Comparison of ENCODE assay signal across 20 cellular contexts in the genomic region with DNA sequence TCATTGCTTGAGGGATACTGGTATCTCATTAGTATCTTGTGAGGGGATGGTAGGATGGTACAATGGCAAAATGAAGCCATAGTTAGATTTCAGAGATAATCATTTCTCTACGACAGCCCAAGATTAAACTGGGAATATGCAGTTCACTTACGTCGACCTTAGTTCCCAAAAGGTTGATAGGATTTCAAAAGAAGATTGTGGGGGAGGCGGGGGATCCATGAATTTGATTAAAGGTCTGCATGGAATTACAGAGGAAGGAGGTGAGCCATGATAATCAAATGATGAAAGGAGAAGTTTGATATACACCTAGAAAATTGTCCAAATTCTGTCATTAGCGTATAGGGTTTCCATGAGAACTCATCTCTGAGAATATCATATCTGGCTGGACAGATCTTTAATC.
DNase-seq lines count a peak whose midpoint lies in the region; ATAC-seq and TF ChIP-seq lines count a peak whose summit lies in the region.
"Had no signal": no experiment of that assay in that cellular context is flagged by ENCODE, and none has a peak within 500 bp of the region (broad histone marks: within the 10 kb centered on the region; RNA-seq: fewer than 3 reads in every experiment).

No MANE protein-coding gene starts in this region.

- H3K4me3 Mint-ChIP-seq in GM23338: no peak overlapping the region
- H3K4me3 Mint-ChIP-seq in activated naive CD8-positive, alpha-beta T cell treated with anti-CD3 and anti-CD28 coated beads, Interleukin-2, amount 50 U/mL, for 24 hours: no peak overlapping the region
- peak overlapping the region; percentile 70 for H3K4me3 Mint-ChIP-seq in stimulated activated effector memory CD8-positive, alpha-beta T cell treated with anti-CD3 and anti-CD28 coated beads, Interleukin-12 subunit alpha, Interleukin-12 subunit beta, amount 100 ng/mL, for 72 hours
- H3K4me3 Mint-ChIP-seq: mesothelial cell of epicardium had no signal

- H3K79me2 ChIP-seq in GM23338 (replicated peaks; ENCODE audit: insufficient read depth): no peaks in the 10 kb centered on the region

- H3K9me3 Mint-ChIP-seq in GM23338: no peaks in the 10 kb centered on the region
- peaks cover 4% of the 10 kb centered on the region for H3K9me3 Mint-ChIP-seq in activated naive CD8-positive, alpha-beta T cell treated with anti-CD3 and anti-CD28 coated beads, Interleukin-2, amount 50 U/mL, for 24 hours
- H3K9me3 Mint-ChIP-seq in stimulated activated effector memory CD8-positive, alpha-beta T cell treated with anti-CD3 and anti-CD28 coated beads, Interleukin-12 subunit alpha, Interleukin-12 subunit beta, amount 100 ng/mL, for 72 hours: no peaks in the 10 kb centered on the region
- H3K9me3 Mint-ChIP-seq: mesothelial cell of epicardium had no signal

- H3K27ac ChIP-seq in cardiac muscle cell (peak overlapping the region; percentile 87), GM23338 (ENCODE audit: low read depth) (no peak overlapping the region)
- H3K27ac ChIP-seq: gastrocnemius medialis, tibial artery had no signal

- intact Hi-C loops in cardiac septum (cut with DNase I): no loop called here
- intact Hi-C loops in sciatic nerve (cut with DNase I): no loop called here

- H3K27ac Mint-ChIP-seq in GM23338: peak overlapping the region; percentile 9; the same call in 1 of the 2 replicates
- H3K27ac Mint-ChIP-seq in activated naive CD8-positive, alpha-beta T cell treated with anti-CD3 and anti-CD28 coated beads, Interleukin-2, amount 50 U/mL, for 24 hours: peak overlapping the region; percentile 91
- peak overlapping the region; percentile 97 for H3K27ac Mint-ChIP-seq in stimulated activated effector memory CD8-positive, alpha-beta T cell treated with anti-CD3 and anti-CD28 coated beads, Interleukin-12 subunit alpha, Interleukin-12 subunit beta, amount 100 ng/mL, for 72 hours
- H3K27ac Mint-ChIP-seq: mesothelial cell of epicardium had no signal

- DNase-seq in cardiac muscle cell (ENCODE audit: low read depth in 1 of 2, low spot score in 1 of 2): no peak
- DNase-seq in cardiac septum (ENCODE audit: low spot score): no peak
- no peak for DNase-seq in GM23338 (ENCODE audit: low spot score)
- no peak for DNase-seq in activated naive CD8-positive, alpha-beta T cell treated with anti-CD3 and anti-CD28 coated beads, Interleukin-2, amount 50 U/mL, for 24 hours
- no peak for DNase-seq in stimulated activated effector memory CD8-positive, alpha-beta T cell treated with anti-CD3 and anti-CD28 coated beads, Interleukin-12 subunit alpha, Interleukin-12 subunit beta, amount 100 ng/mL, for 72 hours (ENCODE audit: low spot score in 2 of 2)
- DNase-seq in kidney glomerular epithelial cell (lab: John Stamatoyannopoulos, UW): no peak
- no peak for DNase-seq in COLO668 (lab: John Stamatoyannopoulos, UW; ENCODE audit: unreplicated experiment)
- no peak for DNase-seq in sciatic nerve (ENCODE audit: low spot score)
- DNase-seq: activated CD4-positive, alpha-beta T cell treated with anti-CD3 and anti-CD28 coated beads for 4 hours; activated T-cell treated with anti-CD3 and anti-CD28 coated beads, Interleukin-2, amount 50 U/mL, for 48 hours; cerebellar nuclear complex; effector CD4-positive, alpha-beta T cell; gastrocnemius medialis; NCI-H1105; NCI-H2081; SK-N-SH; tibial artery had no signal

- H3K27me3 Mint-ChIP-seq in GM23338 (ENCODE audit: insufficient read depth, low read depth, poor library complexity): peaks cover 3% of the 10 kb centered on the region
- H3K27me3 Mint-ChIP-seq in activated naive CD8-positive, alpha-beta T cell treated with anti-CD3 and anti-CD28 coated beads, Interleukin-2, amount 50 U/mL, for 24 hours: no peaks in the 10 kb centered on the region

- H3K36me3 Mint-ChIP-seq in GM23338 (ENCODE audit: low read depth): no peaks in the 10 kb centered on the region
- peaks cover 84% of the 10 kb centered on the region for H3K36me3 Mint-ChIP-seq in activated naive CD8-positive, alpha-beta T cell treated with anti-CD3 and anti-CD28 coated beads, Interleukin-2, amount 50 U/mL, for 24 hours (ENCODE audit: low read depth)
- H3K36me3 Mint-ChIP-seq in stimulated activated effector memory CD8-positive, alpha-beta T cell treated with anti-CD3 and anti-CD28 coated beads, Interleukin-12 subunit alpha, Interleukin-12 subunit beta, amount 100 ng/mL, for 72 hours: no peaks in the 10 kb centered on the region
- H3K36me3 Mint-ChIP-seq: mesothelial cell of epicardium had no signal

- no peak overlapping the region for H3K4me3 ChIP-seq in cardiac muscle cell
- no peak overlapping the region for H3K4me3 ChIP-seq in GM23338
- H3K4me3 ChIP-seq: gastrocnemius medialis, HAP-1, tibial artery had no signal

- no peak for TF ChIP-seq CTCF in cardiac muscle cell (IDR thresholded peaks at IDR 0.05; ENCODE audit: low read depth, low read length)
- no peak for TF ChIP-seq CTCF in GM23338 (conservative IDR thresholded peaks at IDR 0.05; ENCODE audit: low read depth in 2 of 2)

- H3K36me3 ChIP-seq in cardiac muscle cell: no peaks in the 10 kb centered on the region
- no peaks in the 10 kb centered on the region for H3K36me3 ChIP-seq in GM23338 (ENCODE audit: insufficient read depth)
- H3K36me3 ChIP-seq: gastrocnemius medialis, HAP-1 had no signal

- ATAC-seq in GM23338 (no peak), sciatic nerve (no peak)
- no peak for ATAC-seq in activated naive CD8-positive, alpha-beta T cell treated with anti-CD3 and anti-CD28 coated beads, Interleukin-2, amount 50 U/mL, for 24 hours
- ATAC-seq in stimulated activated effector memory CD8-positive, alpha-beta T cell treated with anti-CD3 and anti-CD28 coated beads, Interleukin-12 subunit alpha, Interleukin-12 subunit beta, amount 100 ng/mL, for 72 hours: no peak
- ATAC-seq: esophagus mucosa, gastrocnemius medialis had no signal

- H4K20me1 ChIP-seq in GM23338 (replicated peaks; ENCODE audit: insufficient read depth): no peaks in the 10 kb centered on the region

- H3K9me2 ChIP-seq in GM23338 (ENCODE audit: insufficient read depth): no peaks in the 10 kb centered on the region
- H3K9me2 ChIP-seq: SK-N-SH had no signal

- no peak overlapping the region for H3K4me2 ChIP-seq in GM23338
- H3K4me2 ChIP-seq: SK-N-SH had no signal

- peaks cover 22% of the 10 kb centered on the region for H3K4me1 Mint-ChIP-seq in GM23338
- peaks cover 97% of the 10 kb centered on the region for H3K4me1 Mint-ChIP-seq in activated naive CD8-positive, alpha-beta T cell treated with anti-CD3 and anti-CD28 coated beads, Interleukin-2, amount 50 U/mL, for 24 hours
- H3K4me1 Mint-ChIP-seq in stimulated activated effector memory CD8-positive, alpha-beta T cell treated with anti-CD3 and anti-CD28 coated beads, Interleukin-12 subunit alpha, Interleukin-12 subunit beta, amount 100 ng/mL, for 72 hours: peaks cover 89% of the 10 kb centered on the region

- H2AFZ ChIP-seq in GM23338: no peak overlapping the region

- no peaks in the 10 kb centered on the region for H3K9me3 ChIP-seq in cardiac muscle cell (ENCODE audit: low read depth)
- H3K9me3 ChIP-seq: gastrocnemius medialis, HAP-1, SK-N-SH, tibial artery had no signal

- peaks cover 26% of the 10 kb centered on the region for H3K4me1 ChIP-seq in cardiac muscle cell (ENCODE audit: low read depth)
- peaks cover 12% of the 10 kb centered on the region for H3K4me1 ChIP-seq in GM23338 (ENCODE audit: insufficient read depth)
- H3K4me1 ChIP-seq: gastrocnemius medialis had no signal

- H3F3A ChIP-seq in GM23338 (replicated peaks; ENCODE audit: low read depth): no peaks in the 10 kb centered on the region

- H3K27me3 ChIP-seq in cardiac muscle cell (no peaks in the 10 kb centered on the region), GM23338 (ENCODE audit: insufficient read depth) (no peaks in the 10 kb centered on the region)
- H3K27me3 ChIP-seq: gastrocnemius medialis, tibial artery had no signal

TF ChIP-seq in GM23338, 12 proteins besides CTCF, POLR2A, EP300 and RAD21 (continues in another document):
- TF ChIP-seq ZNF331 (CRISPR knock-in tag; IDR thresholded peaks at IDR 0.05; ENCODE audit: low read depth): no peak

Comparison
In these comparisons a context has a peak if more than half of its experiments do, and no peak if none do; other contexts are left out.
1. H3K27ac Mint-ChIP-seq: peak in every context shown above with its lines; median percentile 97 in stimulated activated effector memory CD8-positive, alpha-beta T cell treated with anti-CD3 and anti-CD28 coated beads, Interleukin-12 subunit alpha, Interleukin-12 subunit beta, amount 100 ng/mL, for 72 hours; 91 in activated naive CD8-positive, alpha-beta T cell treated with anti-CD3 and anti-CD28 coated beads, Interleukin-2, amount 50 U/mL, for 24 hours; 9 in GM23338.